ENCODE assay signal across 1 cellular context in the genomic region with DNA sequence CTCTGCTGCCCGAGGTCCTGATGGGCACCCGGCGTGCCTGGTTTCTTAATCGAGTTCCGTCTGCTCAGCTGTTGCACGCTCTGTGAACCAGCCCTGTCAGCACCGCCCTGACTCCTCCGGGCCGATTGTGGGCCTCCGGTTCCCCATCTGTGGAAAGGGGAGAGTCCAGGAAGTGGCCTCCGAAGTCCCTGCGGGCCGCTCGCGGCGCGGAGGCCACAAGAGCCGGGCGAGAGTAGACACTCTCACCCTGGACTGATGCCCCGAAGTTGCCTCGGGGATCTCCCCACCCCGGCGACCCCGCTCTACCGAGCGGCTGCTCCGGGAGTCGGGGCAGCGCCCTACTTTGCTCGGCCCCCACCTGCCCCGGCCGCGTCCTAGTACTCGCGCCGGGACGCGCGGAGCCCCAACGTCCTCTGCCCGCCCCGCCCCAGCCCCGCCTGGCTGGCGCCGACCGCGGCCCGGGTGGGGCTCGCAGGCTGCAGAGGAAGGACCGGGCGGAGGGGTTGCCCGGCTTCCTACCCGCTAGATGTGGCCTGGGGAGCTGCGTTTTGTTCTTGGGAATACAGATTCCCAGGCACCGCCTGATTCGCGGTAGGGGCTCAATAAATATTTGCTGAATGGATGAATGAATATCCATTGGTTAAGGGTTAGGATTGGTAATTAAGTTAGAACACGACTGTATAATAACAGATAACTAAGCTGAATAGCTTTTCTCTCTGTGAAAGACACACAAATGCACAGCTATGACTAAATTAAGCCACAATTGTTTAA.
TF ChIP-seq lines count a peak whose summit lies in the region.

No MANE protein-coding gene starts in this region.

TF ChIP-seq in HEK293, 187 proteins besides CTCF, POLR2A, EP300 and RAD21 (continued from another document):
- TF ChIP-seq, protein P1, sequence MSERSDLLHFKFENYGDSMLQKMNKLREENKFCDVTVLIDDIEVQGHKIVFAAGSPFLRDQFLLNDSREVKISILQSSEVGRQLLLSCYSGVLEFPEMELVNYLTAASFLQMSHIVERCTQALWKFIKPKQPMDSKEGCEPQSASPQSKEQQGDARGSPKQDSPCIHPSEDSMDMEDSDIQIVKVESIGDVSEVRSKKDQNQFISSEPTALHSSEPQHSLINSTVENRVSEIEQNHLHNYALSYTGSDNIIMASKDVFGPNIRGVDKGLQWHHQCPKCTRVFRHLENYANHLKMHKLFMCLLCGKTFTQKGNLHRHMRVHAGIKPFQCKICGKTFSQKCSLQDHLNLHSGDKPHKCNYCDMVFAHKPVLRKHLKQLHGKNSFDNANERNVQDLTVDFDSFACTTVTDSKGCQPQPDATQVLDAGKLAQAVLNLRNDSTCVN (tag by site-specific recombination; optimal IDR thresholded peaks at IDR 0.05) = peak; percentile 53
- TF ChIP-seq ZBTB17 (tag by site-specific recombination; IDR thresholded peaks at IDR 0.05) = peak; percentile 85
- TF ChIP-seq ZNF555 (tag by site-specific recombination; conservative IDR thresholded peaks at IDR 0.05) = no peak
- TF ChIP-seq ZNF658 (tag by site-specific recombination; IDR thresholded peaks at IDR 0.05) = no peak
- TF ChIP-seq, protein P2, sequence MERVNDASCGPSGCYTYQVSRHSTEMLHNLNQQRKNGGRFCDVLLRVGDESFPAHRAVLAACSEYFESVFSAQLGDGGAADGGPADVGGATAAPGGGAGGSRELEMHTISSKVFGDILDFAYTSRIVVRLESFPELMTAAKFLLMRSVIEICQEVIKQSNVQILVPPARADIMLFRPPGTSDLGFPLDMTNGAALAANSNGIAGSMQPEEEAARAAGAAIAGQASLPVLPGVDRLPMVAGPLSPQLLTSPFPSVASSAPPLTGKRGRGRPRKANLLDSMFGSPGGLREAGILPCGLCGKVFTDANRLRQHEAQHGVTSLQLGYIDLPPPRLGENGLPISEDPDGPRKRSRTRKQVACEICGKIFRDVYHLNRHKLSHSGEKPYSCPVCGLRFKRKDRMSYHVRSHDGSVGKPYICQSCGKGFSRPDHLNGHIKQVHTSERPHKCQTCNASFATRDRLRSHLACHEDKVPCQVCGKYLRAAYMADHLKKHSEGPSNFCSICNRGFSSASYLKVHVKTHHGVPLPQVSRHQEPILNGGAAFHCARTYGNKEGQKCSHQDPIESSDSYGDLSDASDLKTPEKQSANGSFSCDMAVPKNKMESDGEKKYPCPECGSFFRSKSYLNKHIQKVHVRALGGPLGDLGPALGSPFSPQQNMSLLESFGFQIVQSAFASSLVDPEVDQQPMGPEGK (tag by site-specific recombination; IDR thresholded peaks at IDR 0.05) = 0 out of 2 replicates have a peak, but pooled peaks have one; percentile 38
- TF ChIP-seq ZNF571 (tag by site-specific recombination; IDR thresholded peaks at IDR 0.05) = no peak
- TF ChIP-seq ZNF843 (tag by site-specific recombination; IDR thresholded peaks at IDR 0.05) = no peak
- TF ChIP-seq ZNF423 (tag by site-specific recombination; IDR thresholded peaks at IDR 0.05) = 0 out of 2 replicates have a peak, but pooled peaks have one; percentile 27
- TF ChIP-seq, protein P3, sequence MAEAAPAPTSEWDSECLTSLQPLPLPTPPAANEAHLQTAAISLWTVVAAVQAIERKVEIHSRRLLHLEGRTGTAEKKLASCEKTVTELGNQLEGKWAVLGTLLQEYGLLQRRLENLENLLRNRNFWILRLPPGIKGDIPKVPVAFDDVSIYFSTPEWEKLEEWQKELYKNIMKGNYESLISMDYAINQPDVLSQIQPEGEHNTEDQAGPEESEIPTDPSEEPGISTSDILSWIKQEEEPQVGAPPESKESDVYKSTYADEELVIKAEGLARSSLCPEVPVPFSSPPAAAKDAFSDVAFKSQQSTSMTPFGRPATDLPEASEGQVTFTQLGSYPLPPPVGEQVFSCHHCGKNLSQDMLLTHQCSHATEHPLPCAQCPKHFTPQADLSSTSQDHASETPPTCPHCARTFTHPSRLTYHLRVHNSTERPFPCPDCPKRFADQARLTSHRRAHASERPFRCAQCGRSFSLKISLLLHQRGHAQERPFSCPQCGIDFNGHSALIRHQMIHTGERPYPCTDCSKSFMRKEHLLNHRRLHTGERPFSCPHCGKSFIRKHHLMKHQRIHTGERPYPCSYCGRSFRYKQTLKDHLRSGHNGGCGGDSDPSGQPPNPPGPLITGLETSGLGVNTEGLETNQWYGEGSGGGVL (tag by site-specific recombination; IDR thresholded peaks at IDR 0.05) = 0 out of 2 replicates have a peak, but pooled peaks have one; percentile 4
- no peak for TF ChIP-seq ZNF292 (tag by site-specific recombination; IDR thresholded peaks at IDR 0.05; ENCODE audit: borderline replicate concordance, low read depth)
TF ChIP-seq in HEK293: peak in this region for 25.
